ENCODE assay signal across 3 cellular contexts in genomic region chr18:80193701-80194100, GRCh38.
A peak's percentile ranks its signal among the peaks of the same experiment; 100 is the strongest.
TF ChIP-seq lines count a peak whose summit lies in the region.

No MANE protein-coding gene starts in this region.

TF ChIP-seq in liver, 16 proteins besides CTCF, POLR2A, EP300 and RAD21:
- TF ChIP-seq RXRA (IDR thresholded peaks at IDR 0.05): no peak
- no peak for TF ChIP-seq FOXA2 (IDR thresholded peaks at IDR 0.05)
- TF ChIP-seq HNF4G (IDR thresholded peaks at IDR 0.05): no peak
- no peak for TF ChIP-seq ZBTB33 (IDR thresholded peaks at IDR 0.05)
- TF ChIP-seq NR2F2 (IDR thresholded peaks at IDR 0.05): peak; percentile 62
- no peak for TF ChIP-seq EGR1 (IDR thresholded peaks at IDR 0.05; ENCODE audit: low read depth in 2 of 2)
- TF ChIP-seq YY1 (IDR thresholded peaks at IDR 0.05): no peak

TF ChIP-seq in HepG2, 621 proteins besides CTCF, POLR2A, EP300 and RAD21:
- no peak for TF ChIP-seq SRSF9 (IDR thresholded peaks at IDR 0.05; ENCODE audit: borderline replicate concordance, insufficient read depth, low read depth, low read length, poor library complexity, severe bottlenecking)
- no peak for TF ChIP-seq CENPX (CRISPR knock-in tag; IDR thresholded peaks at IDR 0.05)
- TF ChIP-seq ZNF746 (CRISPR knock-in tag; IDR thresholded peaks at IDR 0.05): no peak
- no peak for TF ChIP-seq ERF (CRISPR knock-in tag; IDR thresholded peaks at IDR 0.05)
- TF ChIP-seq, protein P1, sequence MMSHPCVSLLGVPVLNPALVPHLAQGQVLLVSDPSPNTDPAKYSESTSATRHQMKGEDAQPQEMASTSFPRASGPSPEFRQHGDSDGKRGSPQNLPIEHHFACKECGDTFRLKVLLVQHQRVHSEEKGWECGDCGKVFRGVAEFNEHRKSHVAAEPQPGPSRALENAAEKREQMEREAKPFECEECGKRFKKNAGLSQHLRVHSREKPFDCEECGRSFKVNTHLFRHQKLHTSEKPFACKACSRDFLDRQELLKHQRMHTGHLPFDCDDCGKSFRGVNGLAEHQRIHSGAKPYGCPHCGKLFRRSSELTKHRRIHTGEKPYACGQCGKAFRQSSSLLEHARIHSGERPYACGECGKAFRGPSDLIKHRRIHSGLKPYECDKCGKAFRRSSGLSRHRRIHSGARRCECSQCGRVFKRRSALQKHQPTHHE (CRISPR knock-in tag; IDR thresholded peaks at IDR 0.05; ENCODE audit: borderline replicate concordance): no peak
- no peak for TF ChIP-seq CENPT (CRISPR knock-in tag; IDR thresholded peaks at IDR 0.05; ENCODE audit: low read depth)
- TF ChIP-seq, protein P2, sequence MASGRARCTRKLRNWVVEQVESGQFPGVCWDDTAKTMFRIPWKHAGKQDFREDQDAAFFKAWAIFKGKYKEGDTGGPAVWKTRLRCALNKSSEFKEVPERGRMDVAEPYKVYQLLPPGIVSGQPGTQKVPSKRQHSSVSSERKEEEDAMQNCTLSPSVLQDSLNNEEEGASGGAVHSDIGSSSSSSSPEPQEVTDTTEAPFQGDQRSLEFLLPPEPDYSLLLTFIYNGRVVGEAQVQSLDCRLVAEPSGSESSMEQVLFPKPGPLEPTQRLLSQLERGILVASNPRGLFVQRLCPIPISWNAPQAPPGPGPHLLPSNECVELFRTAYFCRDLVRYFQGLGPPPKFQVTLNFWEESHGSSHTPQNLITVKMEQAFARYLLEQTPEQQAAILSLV (CRISPR knock-in tag; IDR thresholded peaks at IDR 0.05; ENCODE audit: borderline replicate concordance): no peak
- TF ChIP-seq SATB2 (CRISPR knock-in tag; IDR thresholded peaks at IDR 0.05): no peak
- TF ChIP-seq MIER3 (CRISPR knock-in tag; IDR thresholded peaks at IDR 0.05; ENCODE audit: borderline replicate concordance): no peak
- no peak for TF ChIP-seq TFAP4 (IDR thresholded peaks at IDR 0.05; ENCODE audit: borderline replicate concordance, low read depth)
- no peak for TF ChIP-seq IRX3 (CRISPR knock-in tag; IDR thresholded peaks at IDR 0.05; ENCODE audit: borderline replicate concordance, low read depth)
- TF ChIP-seq ZNF598 (CRISPR knock-in tag; IDR thresholded peaks at IDR 0.05; ENCODE audit: borderline replicate concordance): no peak
- TF ChIP-seq ZNF607 (CRISPR knock-in tag; IDR thresholded peaks at IDR 0.05; ENCODE audit: borderline replicate concordance): no peak
- TF ChIP-seq ZNF260 (CRISPR knock-in tag; IDR thresholded peaks at IDR 0.05; ENCODE audit: borderline replicate concordance, low read depth): no peak
TF ChIP-seq in HepG2: peak in this region for 0.

TF ChIP-seq in endothelial cell of umbilical vein, 7 proteins besides CTCF, POLR2A, EP300 and RAD21:
- TF ChIP-seq MYC (IDR thresholded peaks at IDR 0.05; ENCODE audit: low read depth, low read length) (no peak), GATA2 (IDR thresholded peaks at IDR 0.05; ENCODE audit: insufficient read depth, insufficient read length, low read depth, low read length) (no peak), EZH2 (IDR thresholded peaks at IDR 0.05; ENCODE audit: borderline replicate concordance, low read depth, low read length, severe bottlenecking) (no peak), JUN (IDR thresholded peaks at IDR 0.05; ENCODE audit: borderline replicate concordance, insufficient read depth, insufficient read length, low read depth) (no peak), POLR2AphosphoS5 (IDR thresholded peaks at IDR 0.05; ENCODE audit: insufficient read depth, low read depth, low read length) (no peak), FOS (IDR thresholded peaks at IDR 0.05; ENCODE audit: borderline replicate concordance, insufficient read depth, low read length) (no peak)
- TF ChIP-seq, protein P3, sequence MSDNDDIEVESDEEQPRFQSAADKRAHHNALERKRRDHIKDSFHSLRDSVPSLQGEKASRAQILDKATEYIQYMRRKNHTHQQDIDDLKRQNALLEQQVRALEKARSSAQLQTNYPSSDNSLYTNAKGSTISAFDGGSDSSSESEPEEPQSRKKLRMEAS (IDR thresholded peaks at IDR 0.05; ENCODE audit: insufficient read depth, insufficient read length): no peak
TF ChIP-seq in endothelial cell of umbilical vein: peak in this region for 0.
